In the genomic region with DNA sequence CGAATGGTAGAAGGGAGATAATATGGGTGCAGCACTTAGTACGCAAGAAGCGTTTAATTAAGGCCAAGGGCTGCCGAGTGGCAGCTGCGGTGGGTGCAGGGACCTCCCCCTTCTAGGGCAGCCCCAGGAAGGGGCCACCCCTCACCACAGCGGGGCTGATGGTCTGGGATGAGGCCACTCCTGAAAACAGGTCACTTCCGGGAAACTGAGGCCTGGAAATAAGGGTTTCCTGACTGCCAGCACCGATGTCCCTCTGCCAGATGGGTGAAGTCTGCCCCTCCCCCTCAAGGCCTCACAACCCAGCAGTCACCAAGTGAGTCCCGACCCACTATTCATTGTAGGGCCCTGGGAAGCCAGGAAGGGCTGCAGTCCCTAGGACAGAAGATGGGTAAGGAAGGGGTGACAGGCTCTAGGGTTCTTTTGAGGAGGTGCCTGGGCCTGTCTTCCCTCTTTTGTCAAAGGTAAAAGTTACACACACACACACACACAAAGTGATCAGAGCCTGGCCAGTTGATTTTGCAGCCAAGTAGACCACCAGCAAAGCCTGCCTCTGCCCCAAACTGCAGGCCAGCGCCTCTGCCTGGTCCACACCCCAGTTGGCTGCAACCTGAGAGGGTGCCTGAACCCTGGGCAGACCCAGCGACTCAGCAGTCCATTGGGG, we compare ENCODE assay signal across 1 cellular context.
A peak's percentile ranks its signal among the peaks of the same experiment; 100 is the strongest.
TF ChIP-seq lines count a peak whose summit lies in the region.

No MANE protein-coding gene starts in this region.

TF ChIP-seq in SK-N-SH, 30 proteins besides CTCF, POLR2A, EP300 and RAD21 (continued from another document):
- TF ChIP-seq, protein P1, sequence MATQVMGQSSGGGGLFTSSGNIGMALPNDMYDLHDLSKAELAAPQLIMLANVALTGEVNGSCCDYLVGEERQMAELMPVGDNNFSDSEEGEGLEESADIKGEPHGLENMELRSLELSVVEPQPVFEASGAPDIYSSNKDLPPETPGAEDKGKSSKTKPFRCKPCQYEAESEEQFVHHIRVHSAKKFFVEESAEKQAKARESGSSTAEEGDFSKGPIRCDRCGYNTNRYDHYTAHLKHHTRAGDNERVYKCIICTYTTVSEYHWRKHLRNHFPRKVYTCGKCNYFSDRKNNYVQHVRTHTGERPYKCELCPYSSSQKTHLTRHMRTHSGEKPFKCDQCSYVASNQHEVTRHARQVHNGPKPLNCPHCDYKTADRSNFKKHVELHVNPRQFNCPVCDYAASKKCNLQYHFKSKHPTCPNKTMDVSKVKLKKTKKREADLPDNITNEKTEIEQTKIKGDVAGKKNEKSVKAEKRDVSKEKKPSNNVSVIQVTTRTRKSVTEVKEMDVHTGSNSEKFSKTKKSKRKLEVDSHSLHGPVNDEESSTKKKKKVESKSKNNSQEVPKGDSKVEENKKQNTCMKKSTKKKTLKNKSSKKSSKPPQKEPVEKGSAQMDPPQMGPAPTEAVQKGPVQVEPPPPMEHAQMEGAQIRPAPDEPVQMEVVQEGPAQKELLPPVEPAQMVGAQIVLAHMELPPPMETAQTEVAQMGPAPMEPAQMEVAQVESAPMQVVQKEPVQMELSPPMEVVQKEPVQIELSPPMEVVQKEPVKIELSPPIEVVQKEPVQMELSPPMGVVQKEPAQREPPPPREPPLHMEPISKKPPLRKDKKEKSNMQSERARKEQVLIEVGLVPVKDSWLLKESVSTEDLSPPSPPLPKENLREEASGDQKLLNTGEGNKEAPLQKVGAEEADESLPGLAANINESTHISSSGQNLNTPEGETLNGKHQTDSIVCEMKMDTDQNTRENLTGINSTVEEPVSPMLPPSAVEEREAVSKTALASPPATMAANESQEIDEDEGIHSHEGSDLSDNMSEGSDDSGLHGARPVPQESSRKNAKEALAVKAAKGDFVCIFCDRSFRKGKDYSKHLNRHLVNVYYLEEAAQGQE (IDR thresholded peaks at IDR 0.05; ENCODE audit: low read depth, low read length): no peak
- no peak for TF ChIP-seq TAF1 (IDR thresholded peaks at IDR 0.05; ENCODE audit: borderline replicate concordance, low read depth, low read length)
- no peak for TF ChIP-seq RFX5 (IDR thresholded peaks at IDR 0.05; ENCODE audit: low read length)
- no peak for TF ChIP-seq NRF1 (IDR thresholded peaks at IDR 0.05; ENCODE audit: low read depth, low read length)
- TF ChIP-seq, protein P2, sequence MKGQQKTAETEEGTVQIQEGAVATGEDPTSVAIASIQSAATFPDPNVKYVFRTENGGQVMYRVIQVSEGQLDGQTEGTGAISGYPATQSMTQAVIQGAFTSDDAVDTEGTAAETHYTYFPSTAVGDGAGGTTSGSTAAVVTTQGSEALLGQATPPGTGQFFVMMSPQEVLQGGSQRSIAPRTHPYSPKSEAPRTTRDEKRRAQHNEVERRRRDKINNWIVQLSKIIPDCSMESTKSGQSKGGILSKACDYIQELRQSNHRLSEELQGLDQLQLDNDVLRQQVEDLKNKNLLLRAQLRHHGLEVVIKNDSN (IDR thresholded peaks at IDR 0.05; ENCODE audit: borderline replicate concordance, low read depth): no peak
- no peak for TF ChIP-seq FOSL2 (IDR thresholded peaks at IDR 0.05; ENCODE audit: borderline replicate concordance, low read depth)
- no peak for TF ChIP-seq MEF2A (IDR thresholded peaks at IDR 0.05; ENCODE audit: borderline replicate concordance, low read depth)
- no peak for TF ChIP-seq FOXJ3 (CRISPR knock-in tag; IDR thresholded peaks at IDR 0.05)
- TF ChIP-seq, protein P3, sequence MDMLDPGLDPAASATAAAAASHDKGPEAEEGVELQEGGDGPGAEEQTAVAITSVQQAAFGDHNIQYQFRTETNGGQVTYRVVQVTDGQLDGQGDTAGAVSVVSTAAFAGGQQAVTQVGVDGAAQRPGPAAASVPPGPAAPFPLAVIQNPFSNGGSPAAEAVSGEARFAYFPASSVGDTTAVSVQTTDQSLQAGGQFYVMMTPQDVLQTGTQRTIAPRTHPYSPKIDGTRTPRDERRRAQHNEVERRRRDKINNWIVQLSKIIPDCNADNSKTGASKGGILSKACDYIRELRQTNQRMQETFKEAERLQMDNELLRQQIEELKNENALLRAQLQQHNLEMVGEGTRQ (IDR thresholded peaks at IDR 0.05; ENCODE audit: borderline replicate concordance, low read depth, low read length): no peak
- TF ChIP-seq GABPA (IDR thresholded peaks at IDR 0.05; ENCODE audit: low read depth): no peak
- TF ChIP-seq, protein P4, sequence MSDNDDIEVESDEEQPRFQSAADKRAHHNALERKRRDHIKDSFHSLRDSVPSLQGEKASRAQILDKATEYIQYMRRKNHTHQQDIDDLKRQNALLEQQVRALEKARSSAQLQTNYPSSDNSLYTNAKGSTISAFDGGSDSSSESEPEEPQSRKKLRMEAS (IDR thresholded peaks at IDR 0.05; ENCODE audit: low read depth): peak; percentile 4; the same call in 1 of the 2 replicates
- TF ChIP-seq, protein P5, sequence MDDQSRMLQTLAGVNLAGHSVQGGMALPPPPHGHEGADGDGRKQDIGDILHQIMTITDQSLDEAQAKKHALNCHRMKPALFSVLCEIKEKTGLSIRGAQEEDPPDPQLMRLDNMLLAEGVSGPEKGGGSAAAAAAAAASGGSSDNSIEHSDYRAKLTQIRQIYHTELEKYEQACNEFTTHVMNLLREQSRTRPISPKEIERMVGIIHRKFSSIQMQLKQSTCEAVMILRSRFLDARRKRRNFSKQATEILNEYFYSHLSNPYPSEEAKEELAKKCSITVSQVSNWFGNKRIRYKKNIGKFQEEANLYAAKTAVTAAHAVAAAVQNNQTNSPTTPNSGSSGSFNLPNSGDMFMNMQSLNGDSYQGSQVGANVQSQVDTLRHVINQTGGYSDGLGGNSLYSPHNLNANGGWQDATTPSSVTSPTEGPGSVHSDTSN (IDR thresholded peaks at IDR 0.05): no peak
- TF ChIP-seq TEAD4 (IDR thresholded peaks at IDR 0.05; ENCODE audit: borderline replicate concordance, insufficient read depth): no peak
- no peak for TF ChIP-seq RXRA (IDR thresholded peaks at IDR 0.05; ENCODE audit: borderline replicate concordance, low read depth)
- no peak for TF ChIP-seq NFIC (IDR thresholded peaks at IDR 0.05; ENCODE audit: borderline replicate concordance)
- peak; percentile 80 for TF ChIP-seq GATA2 (CRISPR knock-in tag; IDR thresholded peaks at IDR 0.05)
- no peak for TF ChIP-seq ELF1 (IDR thresholded peaks at IDR 0.05)
- TF ChIP-seq RCOR1 (IDR thresholded peaks at IDR 0.05; ENCODE audit: low read length): no peak
- TF ChIP-seq MXI1 (IDR thresholded peaks at IDR 0.05; ENCODE audit: low read depth, low read length): 0 out of 2 replicates have a peak, but pooled peaks have one; percentile 13
- TF ChIP-seq, protein P6, sequence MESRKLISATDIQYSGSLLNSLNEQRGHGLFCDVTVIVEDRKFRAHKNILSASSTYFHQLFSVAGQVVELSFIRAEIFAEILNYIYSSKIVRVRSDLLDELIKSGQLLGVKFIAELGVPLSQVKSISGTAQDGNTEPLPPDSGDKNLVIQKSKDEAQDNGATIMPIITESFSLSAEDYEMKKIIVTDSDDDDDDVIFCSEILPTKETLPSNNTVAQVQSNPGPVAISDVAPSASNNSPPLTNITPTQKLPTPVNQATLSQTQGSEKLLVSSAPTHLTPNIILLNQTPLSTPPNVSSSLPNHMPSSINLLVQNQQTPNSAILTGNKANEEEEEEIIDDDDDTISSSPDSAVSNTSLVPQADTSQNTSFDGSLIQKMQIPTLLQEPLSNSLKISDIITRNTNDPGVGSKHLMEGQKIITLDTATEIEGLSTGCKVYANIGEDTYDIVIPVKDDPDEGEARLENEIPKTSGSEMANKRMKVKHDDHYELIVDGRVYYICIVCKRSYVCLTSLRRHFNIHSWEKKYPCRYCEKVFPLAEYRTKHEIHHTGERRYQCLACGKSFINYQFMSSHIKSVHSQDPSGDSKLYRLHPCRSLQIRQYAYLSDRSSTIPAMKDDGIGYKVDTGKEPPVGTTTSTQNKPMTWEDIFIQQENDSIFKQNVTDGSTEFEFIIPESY (IDR thresholded peaks at IDR 0.05; ENCODE audit: borderline replicate concordance, low read depth): no peak
- no peak for TF ChIP-seq JUND (IDR thresholded peaks at IDR 0.05)
- no peak for TF ChIP-seq TCF12 (IDR thresholded peaks at IDR 0.05)
TF ChIP-seq in SK-N-SH: peak in this region for 4.
